ENCODE assay signal across 6 cellular contexts in the genomic region with DNA sequence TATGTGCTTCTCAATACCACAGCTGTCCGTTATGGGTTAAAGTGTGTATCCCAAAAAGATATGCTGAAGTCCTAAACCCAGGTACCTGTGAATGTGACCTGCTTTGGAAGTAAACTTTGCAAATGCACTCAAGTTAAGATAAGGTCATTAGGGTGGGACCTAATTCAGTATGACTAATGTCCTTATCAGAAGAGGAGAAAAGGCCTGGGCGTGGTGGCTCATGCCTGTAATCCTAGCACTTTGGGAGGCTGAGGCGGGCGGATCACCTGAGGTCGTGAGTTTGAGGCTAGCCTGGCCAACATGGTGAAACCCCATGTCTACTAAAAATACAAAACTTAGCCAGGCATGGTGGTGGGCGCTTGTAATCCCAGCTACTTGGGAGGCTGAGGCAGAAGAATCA.
DNase-seq lines count a peak whose midpoint lies in the region; FAIRE-seq and TF ChIP-seq lines count a peak whose summit lies in the region.
"Not testable (repeated sequence)": the region's sequence is repeated elsewhere in the genome, so short reads cannot be mapped to it uniquely, and the experiment has no call there.

No MANE protein-coding gene starts in this region.

- H3K4me1 ChIP-seq in Caco-2; HEK293 (ENCODE audit: control insufficient read depth, insufficient read depth, low read length); hepatocyte (ENCODE audit: insufficient read depth); mesendoderm (ENCODE audit: control insufficient read depth, low read depth, low read length); osteoblast (ENCODE audit: insufficient read depth, low read length); small intestine (ENCODE audit: control insufficient read depth in 2 of 2, insufficient read depth in 1 of 2, low read depth in 1 of 2, low read length in 1 of 2): not testable (repeated sequence)

- H3K27me3 ChIP-seq in Caco-2 (replicated peaks; ENCODE audit: control insufficient read depth, insufficient read depth, low read length); hepatocyte; mesendoderm (ENCODE audit: insufficient read depth, low read length, poor library complexity); osteoblast (ENCODE audit: insufficient read depth, low read length); small intestine (ENCODE audit: control insufficient read depth in 2 of 2, insufficient read depth in 2 of 2, low read length in 2 of 2): not testable (repeated sequence)

- not testable (repeated sequence) for H3K36me3 Mint-ChIP-seq in Caco-2 (ENCODE audit: insufficient read depth, unreplicated experiment)

- CTCF ChIA-PET in Caco-2 (lab: Charles Lee) = interaction anchor here (1.0 kb wide), 1 partner anchor 350 kb away, joined by 3 read pairs; no protein-coding TSS in a partner anchor
- CTCF ChIA-PET in HEK293 (lab: Yijun Ruan, JAX) = not testable (repeated sequence)

- H2BK5ac ChIP-seq in mesendoderm (ENCODE audit: low read length) = not testable (repeated sequence)

- WGBS in hepatocyte (ENCODE audit: low lambda C conversion rate, missing lambda C conversion rate) = 73% methylated on average over 6 of the region's 6 CpGs
- no CpG with 5 or more reads among the region's 6 CpGs for WGBS in mesendoderm (ENCODE audit: extremely low coverage, insufficient coverage, low lambda C conversion rate)
- 28 to 62% (median 33%) methylated on average over 6 of the region's 6 CpGs for WGBS in small intestine, 3 donors

- POLR2A ChIA-PET in Caco-2 (lab: Charles Lee); HEK293 (lab: Yijun Ruan, JAX): not testable (repeated sequence)

- H3K18ac ChIP-seq in mesendoderm (ENCODE audit: low read length) = not testable (repeated sequence)

- H4K8ac ChIP-seq in mesendoderm (ENCODE audit: low read depth, low read length) = not testable (repeated sequence)

- H3K9me3 ChIP-seq in Caco-2; HEK293 (ENCODE audit: control insufficient read depth, insufficient read depth, low read depth, low read length); hepatocyte (ENCODE audit: low read depth); osteoblast (ENCODE audit: low read depth, low read length); small intestine (ENCODE audit: control insufficient read depth, low read depth): not testable (repeated sequence)

- H3K36me3 ChIP-seq in Caco-2 (ENCODE audit: control insufficient read depth, insufficient read depth, low read length); HEK293 (ENCODE audit: control insufficient read depth in 2 of 2, insufficient read depth in 1 of 2, low read length in 2 of 2); hepatocyte (replicated peaks; ENCODE audit: insufficient read depth, low read depth); mesendoderm (ENCODE audit: control insufficient read depth, insufficient read depth, low read length); osteoblast (ENCODE audit: insufficient read depth, low read length); small intestine (ENCODE audit: control insufficient read depth in 2 of 2, insufficient read depth in 2 of 2, low read length in 2 of 2): not testable (repeated sequence)

- not testable (repeated sequence) for H3K9me2 ChIP-seq in hepatocyte (replicated peaks; ENCODE audit: insufficient read depth)

- H2BK120ac ChIP-seq in mesendoderm (ENCODE audit: low read depth, low read length) = not testable (repeated sequence)

- H3K9ac ChIP-seq in mesendoderm (ENCODE audit: low read length) = not testable (repeated sequence)

- not testable (repeated sequence) for H3K4me2 ChIP-seq in hepatocyte; mesendoderm (ENCODE audit: low read length); osteoblast (ENCODE audit: insufficient read depth, low read length)

- H3K4ac ChIP-seq in mesendoderm (ENCODE audit: low read depth, low read length) = not testable (repeated sequence)

- not testable (repeated sequence) for H2BK15ac ChIP-seq in mesendoderm (replicated peaks; ENCODE audit: low read depth)

- H4K20me1 ChIP-seq in hepatocyte (ENCODE audit: insufficient read depth, poor library complexity, severe bottlenecking); osteoblast (ENCODE audit: insufficient read depth, low read length): not testable (repeated sequence)

- not testable (repeated sequence) for H3K79me2 ChIP-seq in hepatocyte; mesendoderm (ENCODE audit: control insufficient read depth, insufficient read depth, low read length); osteoblast (ENCODE audit: insufficient read depth, low read length)

- not testable (repeated sequence) for H2AK5ac ChIP-seq in mesendoderm (ENCODE audit: low read length)

- H3K4me1 Mint-ChIP-seq in Caco-2 (ENCODE audit: low read depth, unreplicated experiment) = not testable (repeated sequence)

- H3K4me3 ChIP-seq in Caco-2 (ENCODE audit: low read depth, low read length); HEK293 (ENCODE audit: low read depth, low read length); hepatocyte; mesendoderm (ENCODE audit: low read length); osteoblast (ENCODE audit: insufficient read depth, low read length); small intestine (ENCODE audit: low read depth in 1 of 2, low read length in 2 of 2): not testable (repeated sequence)

- H3K9me3 Mint-ChIP-seq in Caco-2 (ENCODE audit: unreplicated experiment) = not testable (repeated sequence)

- H3K79me1 ChIP-seq in mesendoderm (ENCODE audit: low read length) = not testable (repeated sequence)

- H3K27me3 Mint-ChIP-seq in Caco-2 (ENCODE audit: insufficient read depth, unreplicated experiment) = not testable (repeated sequence)

- not testable (repeated sequence) for H3K23ac ChIP-seq in mesendoderm (ENCODE audit: low read length)

- intact Hi-C loops in Caco-2 (cut with micrococcal nuclease; ENCODE audit: unreplicated experiment) = loop anchor here (2.0 kb wide), 1 partner anchor 16 kb away; no protein-coding TSS in a partner anchor

- not testable (repeated sequence) for H3K27ac ChIP-seq in HEK293 (ENCODE audit: extremely low read depth, low read depth, low read length); hepatocyte; mesendoderm (ENCODE audit: low read depth, low read length); osteoblast (ENCODE audit: low read depth, low read length); small intestine (ENCODE audit: low read depth in 1 of 2, low read length in 1 of 2)

- not testable (repeated sequence) for H3K27ac Mint-ChIP-seq in Caco-2 (ENCODE audit: unreplicated experiment)

- BruUV-seq in Caco-2 (replicated peaks; lab: Mats Ljungman, UMichigan) = not testable (repeated sequence)

- TF ChIP-seq CTCF in Caco-2 (IDR thresholded peaks at IDR 0.05; ENCODE audit: insufficient read depth in 1 of 2, low read depth in 1 of 2, low read length in 1 of 2, severe bottlenecking in 1 of 2, unreplicated experiment in 1 of 2); HEK293 (tag by site-specific recombination; IDR thresholded peaks at IDR 0.05); hepatocyte (IDR thresholded peaks at IDR 0.05; ENCODE audit: poor library complexity); osteoblast (IDR thresholded peaks at IDR 0.05; ENCODE audit: extremely low read depth, low read depth, low read length): not testable (repeated sequence)

- DNase-seq in Caco-2 = peak; percentile 31 to 56
- DNase-seq in hepatocyte (ENCODE audit: low spot score) = peak; percentile 37
- peak; percentile 36 for DNase-seq in mesendoderm
- peak; percentile 6 for DNase-seq in osteoblast (ENCODE audit: insufficient read length, low spot score, missing footprints)
- DNase-seq in small intestine = peak; percentile 73

- not testable (repeated sequence) for H2AFZ ChIP-seq in hepatocyte; osteoblast (ENCODE audit: low read length)

- not testable (repeated sequence) for H3K56ac ChIP-seq in mesendoderm (ENCODE audit: low read length)

- FAIRE-seq in small intestine (lab: Jason Lieb, UNC) = not testable (repeated sequence)

- not testable (repeated sequence) for H3K4me3 Mint-ChIP-seq in Caco-2 (ENCODE audit: unreplicated experiment)

- not testable (repeated sequence) for H4K5ac ChIP-seq in mesendoderm (ENCODE audit: low read length)

TF ChIP-seq in HEK293, 187 proteins besides CTCF, POLR2A, EP300 and RAD21:
- TF ChIP-seq KLF1 (tag by site-specific recombination; IDR thresholded peaks at IDR 0.05) (peak; percentile 54), EGR2 (tag by site-specific recombination; IDR thresholded peaks at IDR 0.05; ENCODE audit: low read depth) (peak; percentile 25; the same call in 1 of the 2 replicates), ZFHX2 (tag by site-specific recombination; conservative IDR thresholded peaks at IDR 0.05) (0 out of 2 replicates have a peak, but pooled peaks have one; percentile 20)

Comparison
In these comparisons a context has a peak if more than half of its experiments do, and no peak if none do; other contexts are left out.
1. DNase-seq: peak in every context shown above with its lines; median percentile 73 in small intestine; 44 in Caco-2; 37 in hepatocyte; 36 in mesendoderm; 6 in osteoblast.